8 cellular contexts compared by ENCODE assay signal in genomic region chr16:424623-425081, GRCh38. TPM values are rescaled to one million over a fixed set of nuclear protein-coding genes. Genes with fewer than 3 reads are reported as not detected.
DNase-seq lines count a peak whose midpoint lies in the region; ATAC-seq and TF ChIP-seq lines count a peak whose summit lies in the region.

No MANE protein-coding gene starts in this region.

- H3K4me3 Mint-ChIP-seq in neural crest cell = peak overlapping the region; percentile 83

- H3K9me3 Mint-ChIP-seq in neural crest cell = no peaks in the 10 kb centered on the region

- peaks cover 5% of the 10 kb centered on the region; the same call in 1 of the 2 replicates for H3K36me3 ChIP-seq in SJSA1

- H3K27me3 ChIP-seq in SJSA1 (replicated peaks) = no peaks in the 10 kb centered on the region

- H3K36me3 Mint-ChIP-seq in neural crest cell (ENCODE audit: low read depth) = peaks cover 2% of the 10 kb centered on the region

- H3K4me1 Mint-ChIP-seq in neural crest cell = peaks cover 36% of the 10 kb centered on the region

- peaks cover 42% of the 10 kb centered on the region for H3K4me1 ChIP-seq in SJSA1 (replicated peaks)

- H3K9me3 ChIP-seq in SJSA1 (replicated peaks) = no peaks in the 10 kb centered on the region

- H3K27ac ChIP-seq in SJSA1 = peak overlapping the region; percentile 22; the same call in 1 of the 2 replicates

- peaks cover 23% of the 10 kb centered on the region for H3K27me3 Mint-ChIP-seq in neural crest cell (ENCODE audit: low read depth)

- H3K27ac Mint-ChIP-seq in neural crest cell (ENCODE audit: unreplicated experiment) = no peak overlapping the region

- DNase-seq in NCI-H2171 treated with DMSO at 0.1 percent for 48 hours (lab: John Stamatoyannopoulos, UW) (peak; percentile 31), NCI-H2171 (lab: John Stamatoyannopoulos, UW) (no peak), SJSA1 (ENCODE audit: low read depth in 1 of 2, low spot score in 2 of 2) (no peak), neural crest cell (ENCODE audit: low read depth, low spot score) (no peak), COR-L47 (lab: John Stamatoyannopoulos, UW) (no peak), inferior parietal cortex (ENCODE audit: extremely low spot score) (no peak)
- DNase-seq in stimulated activated naive CD4-positive, alpha-beta T cell treated with Interleukin-2 at 50 U/mL for 16 hours (lab: John Stamatoyannopoulos, UW) = no peak

- TF ChIP-seq CTCF in neural crest cell (conservative IDR thresholded peaks at IDR 0.05) = no peak

- peak overlapping the region; percentile 52 for H3K4me3 ChIP-seq in SJSA1

- peak; percentile 40 for ATAC-seq in esophagus mucosa

RNA-seq across cellular contexts. Expression of gene RAB11FIP3, which starts 0.8 kb away (rescaled TPM):
- total RNA-seq in SJSA1 (2014; rRNA removed; shearing (Covaris generic)) = 21.1 and 23.6 TPM in 2 replicates
- total RNA-seq in esophagus mucosa = 6.3 TPM
- total RNA-seq in neural crest cell = 70.5 and 72.2 TPM in 2 replicates

RNA-seq across cellular contexts. Expression of gene DECR2, which starts 23.0 kb away (rescaled TPM):
- total RNA-seq in SJSA1 (2014; rRNA removed; shearing (Covaris generic)) = 0.69 and 5.8 TPM in 2 replicates
- total RNA-seq in esophagus mucosa = 8.4 TPM
- 22.4 and 25.7 TPM in 2 replicates for total RNA-seq in neural crest cell

RNA-seq across cellular contexts. Expression of gene NME4, which starts 27.7 kb away (rescaled TPM):
- 62.7 and 82.9 TPM in 2 replicates for total RNA-seq in SJSA1 (2014; rRNA removed; shearing (Covaris generic))
- 25.3 TPM for total RNA-seq in esophagus mucosa
- 233 and 254 TPM in 2 replicates for total RNA-seq in neural crest cell

RNA-seq across cellular contexts. Expression of gene PGAP6, which starts 42.9 kb away (rescaled TPM):
- total RNA-seq in SJSA1 (2014; rRNA removed; shearing (Covaris generic)) = 34.9 and 39.7 TPM in 2 replicates
- total RNA-seq in esophagus mucosa = 14.5 TPM
- total RNA-seq in neural crest cell = 56.4 and 62.0 TPM in 2 replicates

RNA-seq across cellular contexts. Expression of gene MRPL28, which starts 54.3 kb away (rescaled TPM):
- total RNA-seq in SJSA1 (2014; rRNA removed; shearing (Covaris generic)) = 150 and 154 TPM in 2 replicates
- total RNA-seq in esophagus mucosa (50.8 TPM), neural crest cell (80.4 and 84.6 TPM in 2 replicates)
